1 cellular context compared by ENCODE assay signal in genomic region chr7:56063882-56064625, GRCh38.
A peak's percentile ranks its signal among the peaks of the same experiment; 100 is the strongest.
TF ChIP-seq lines count a peak whose summit lies in the region.

Gene SUMF2, plus strand, starts transcription at chr7:56064286. Its CDS starts 26 bp downstream, at chr7:56064312.

TF ChIP-seq in HepG2, 621 proteins besides CTCF, POLR2A, EP300 and RAD21 (continued from another document and continues in another):
- TF ChIP-seq, protein P1, sequence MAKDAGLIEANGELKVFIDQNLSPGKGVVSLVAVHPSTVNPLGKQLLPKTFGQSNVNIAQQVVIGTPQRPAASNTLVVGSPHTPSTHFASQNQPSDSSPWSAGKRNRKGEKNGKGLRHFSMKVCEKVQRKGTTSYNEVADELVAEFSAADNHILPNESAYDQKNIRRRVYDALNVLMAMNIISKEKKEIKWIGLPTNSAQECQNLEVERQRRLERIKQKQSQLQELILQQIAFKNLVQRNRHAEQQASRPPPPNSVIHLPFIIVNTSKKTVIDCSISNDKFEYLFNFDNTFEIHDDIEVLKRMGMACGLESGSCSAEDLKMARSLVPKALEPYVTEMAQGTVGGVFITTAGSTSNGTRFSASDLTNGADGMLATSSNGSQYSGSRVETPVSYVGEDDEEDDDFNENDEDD (CRISPR knock-in tag; IDR thresholded peaks at IDR 0.05; ENCODE audit: borderline replicate concordance) = peak; percentile 71; the same call in 1 of the 2 replicates
- TF ChIP-seq, protein P2, sequence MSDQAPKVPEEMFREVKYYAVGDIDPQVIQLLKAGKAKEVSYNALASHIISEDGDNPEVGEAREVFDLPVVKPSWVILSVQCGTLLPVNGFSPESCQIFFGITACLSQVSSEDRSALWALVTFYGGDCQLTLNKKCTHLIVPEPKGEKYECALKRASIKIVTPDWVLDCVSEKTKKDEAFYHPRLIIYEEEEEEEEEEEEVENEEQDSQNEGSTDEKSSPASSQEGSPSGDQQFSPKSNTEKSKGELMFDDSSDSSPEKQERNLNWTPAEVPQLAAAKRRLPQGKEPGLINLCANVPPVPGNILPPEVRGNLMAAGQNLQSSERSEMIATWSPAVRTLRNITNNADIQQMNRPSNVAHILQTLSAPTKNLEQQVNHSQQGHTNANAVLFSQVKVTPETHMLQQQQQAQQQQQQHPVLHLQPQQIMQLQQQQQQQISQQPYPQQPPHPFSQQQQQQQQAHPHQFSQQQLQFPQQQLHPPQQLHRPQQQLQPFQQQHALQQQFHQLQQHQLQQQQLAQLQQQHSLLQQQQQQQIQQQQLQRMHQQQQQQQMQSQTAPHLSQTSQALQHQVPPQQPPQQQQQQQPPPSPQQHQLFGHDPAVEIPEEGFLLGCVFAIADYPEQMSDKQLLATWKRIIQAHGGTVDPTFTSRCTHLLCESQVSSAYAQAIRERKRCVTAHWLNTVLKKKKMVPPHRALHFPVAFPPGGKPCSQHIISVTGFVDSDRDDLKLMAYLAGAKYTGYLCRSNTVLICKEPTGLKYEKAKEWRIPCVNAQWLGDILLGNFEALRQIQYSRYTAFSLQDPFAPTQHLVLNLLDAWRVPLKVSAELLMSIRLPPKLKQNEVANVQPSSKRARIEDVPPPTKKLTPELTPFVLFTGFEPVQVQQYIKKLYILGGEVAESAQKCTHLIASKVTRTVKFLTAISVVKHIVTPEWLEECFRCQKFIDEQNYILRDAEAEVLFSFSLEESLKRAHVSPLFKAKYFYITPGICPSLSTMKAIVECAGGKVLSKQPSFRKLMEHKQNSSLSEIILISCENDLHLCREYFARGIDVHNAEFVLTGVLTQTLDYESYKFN (CRISPR knock-in tag; conservative IDR thresholded peaks at IDR 0.05) = peak; percentile 3; the same call in 1 of the 2 replicates
- TF ChIP-seq ZNF235 (CRISPR knock-in tag; IDR thresholded peaks at IDR 0.05; ENCODE audit: borderline replicate concordance) = no peak
- no peak for TF ChIP-seq ATRX (CRISPR knock-in tag; IDR thresholded peaks at IDR 0.05; ENCODE audit: borderline replicate concordance)
- TF ChIP-seq ZMYM3 (CRISPR knock-in tag; IDR thresholded peaks at IDR 0.05) = no peak
- TF ChIP-seq NCOR1 (IDR thresholded peaks at IDR 0.05; ENCODE audit: borderline replicate concordance, low read length) = no peak
- TF ChIP-seq FOXK1 (CRISPR knock-in tag; IDR thresholded peaks at IDR 0.05; ENCODE audit: borderline replicate concordance, low read depth) = no peak; the same call in 1 of the 2 replicates
- TF ChIP-seq ZNF879 (CRISPR knock-in tag; IDR thresholded peaks at IDR 0.05) = peak; percentile 81; the same call in 1 of the 2 replicates
- TF ChIP-seq HDAC6 (IDR thresholded peaks at IDR 0.05; ENCODE audit: low read depth, low read length) = no peak
- peak; percentile 89 for TF ChIP-seq PHF8 (CRISPR knock-in tag; IDR thresholded peaks at IDR 0.05)
- TF ChIP-seq ZFYVE20 (CRISPR knock-in tag; IDR thresholded peaks at IDR 0.05; ENCODE audit: borderline replicate concordance, low read depth) = no peak
- TF ChIP-seq ZBTB3 (CRISPR knock-in tag; IDR thresholded peaks at IDR 0.05; ENCODE audit: borderline replicate concordance, low read depth) = no peak
- no peak for TF ChIP-seq ZFP36L2 (CRISPR knock-in tag; IDR thresholded peaks at IDR 0.05)
- peak; percentile 79; the same call in 1 of the 2 replicates for TF ChIP-seq ZNF619 (CRISPR knock-in tag; IDR thresholded peaks at IDR 0.05)
- peak; percentile 76 for TF ChIP-seq TGIF2 (CRISPR knock-in tag; IDR thresholded peaks at IDR 0.05)
- no peak for TF ChIP-seq CREM (IDR thresholded peaks at IDR 0.05)
- TF ChIP-seq CREM (CRISPR knock-in tag; IDR thresholded peaks at IDR 0.05) = no peak
- no peak for TF ChIP-seq ZNF33A (CRISPR knock-in tag; IDR thresholded peaks at IDR 0.05; ENCODE audit: borderline replicate concordance)
- TF ChIP-seq ARID4A (CRISPR knock-in tag; IDR thresholded peaks at IDR 0.05; ENCODE audit: borderline replicate concordance) = peak; percentile 92
- TF ChIP-seq REPIN1 (CRISPR knock-in tag; IDR thresholded peaks at IDR 0.05; ENCODE audit: borderline replicate concordance, low read depth) = no peak; the same call in 1 of the 2 replicates
- TF ChIP-seq DPF2 (CRISPR knock-in tag; IDR thresholded peaks at IDR 0.05; ENCODE audit: borderline replicate concordance, low read depth) = no peak
- TF ChIP-seq CHD2 (IDR thresholded peaks at IDR 0.05; ENCODE audit: low read depth, low read length) = peak; percentile 50; the same call in 1 of the 2 replicates
- TF ChIP-seq, protein P3, sequence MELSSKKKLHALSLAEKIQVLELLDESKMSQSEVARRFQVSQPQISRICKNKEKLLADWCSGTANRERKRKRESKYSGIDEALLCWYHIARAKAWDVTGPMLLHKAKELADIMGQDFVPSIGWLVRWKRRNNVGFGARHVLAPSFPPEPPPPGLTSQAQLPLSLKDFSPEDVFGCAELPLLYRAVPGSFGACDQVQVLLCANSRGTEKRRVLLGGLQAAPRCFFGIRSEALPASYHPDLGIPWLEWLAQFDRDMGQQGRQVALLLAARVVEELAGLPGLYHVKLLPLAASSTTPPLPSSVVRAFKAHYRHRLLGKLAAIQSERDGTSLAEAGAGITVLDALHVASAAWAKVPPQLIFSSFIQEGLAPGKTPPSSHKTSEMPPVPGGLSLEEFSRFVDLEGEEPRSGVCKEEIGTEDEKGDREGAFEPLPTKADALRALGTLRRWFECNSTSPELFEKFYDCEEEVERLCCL (CRISPR knock-in tag; IDR thresholded peaks at IDR 0.05; ENCODE audit: borderline replicate concordance) = no peak
- peak; percentile 77; the same call in 1 of the 2 replicates for TF ChIP-seq SIN3A (IDR thresholded peaks at IDR 0.05; ENCODE audit: borderline replicate concordance, low read depth, low read length)
- TF ChIP-seq ZNF225 (CRISPR knock-in tag; IDR thresholded peaks at IDR 0.05) = peak; percentile 76; the same call in 1 of the 2 replicates
- TF ChIP-seq TERF1 (CRISPR knock-in tag; IDR thresholded peaks at IDR 0.05) = no peak
- no peak; the same call in 1 of the 2 replicates for TF ChIP-seq AHR (CRISPR knock-in tag; IDR thresholded peaks at IDR 0.05)
- TF ChIP-seq ZNF546 (CRISPR knock-in tag; conservative IDR thresholded peaks at IDR 0.05) = peak; percentile 51; the same call in 1 of the 2 replicates
- TF ChIP-seq, protein P4, sequence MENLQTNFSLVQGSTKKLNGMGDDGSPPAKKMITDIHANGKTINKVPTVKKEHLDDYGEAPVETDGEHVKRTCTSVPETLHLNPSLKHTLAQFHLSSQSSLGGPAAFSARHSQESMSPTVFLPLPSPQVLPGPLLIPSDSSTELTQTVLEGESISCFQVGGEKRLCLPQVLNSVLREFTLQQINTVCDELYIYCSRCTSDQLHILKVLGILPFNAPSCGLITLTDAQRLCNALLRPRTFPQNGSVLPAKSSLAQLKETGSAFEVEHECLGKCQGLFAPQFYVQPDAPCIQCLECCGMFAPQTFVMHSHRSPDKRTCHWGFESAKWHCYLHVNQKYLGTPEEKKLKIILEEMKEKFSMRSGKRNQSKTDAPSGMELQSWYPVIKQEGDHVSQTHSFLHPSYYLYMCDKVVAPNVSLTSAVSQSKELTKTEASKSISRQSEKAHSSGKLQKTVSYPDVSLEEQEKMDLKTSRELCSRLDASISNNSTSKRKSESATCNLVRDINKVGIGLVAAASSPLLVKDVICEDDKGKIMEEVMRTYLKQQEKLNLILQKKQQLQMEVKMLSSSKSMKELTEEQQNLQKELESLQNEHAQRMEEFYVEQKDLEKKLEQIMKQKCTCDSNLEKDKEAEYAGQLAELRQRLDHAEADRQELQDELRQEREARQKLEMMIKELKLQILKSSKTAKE (CRISPR knock-in tag; IDR thresholded peaks at IDR 0.05; ENCODE audit: borderline replicate concordance) = no peak
- TF ChIP-seq ZBTB1 (CRISPR knock-in tag; IDR thresholded peaks at IDR 0.05; ENCODE audit: borderline replicate concordance) = no peak
- peak; percentile 74 for TF ChIP-seq ZNF724P (CRISPR knock-in tag; IDR thresholded peaks at IDR 0.05; ENCODE audit: borderline replicate concordance)
- no peak for TF ChIP-seq USF2 (IDR thresholded peaks at IDR 0.05; ENCODE audit: low read depth, low read length)
- TF ChIP-seq USF2 (CRISPR knock-in tag; IDR thresholded peaks at IDR 0.05; ENCODE audit: borderline replicate concordance) = no peak
- TF ChIP-seq E2F5 (CRISPR knock-in tag; conservative IDR thresholded peaks at IDR 0.05) = no peak
- no peak for TF ChIP-seq KDM5A (IDR thresholded peaks at IDR 0.05; ENCODE audit: borderline replicate concordance, low read length)
- TF ChIP-seq POLR2G (IDR thresholded peaks at IDR 0.05; ENCODE audit: low read depth, low read length) = peak; percentile 95
- TF ChIP-seq SNAPC2 (CRISPR knock-in tag; IDR thresholded peaks at IDR 0.05) = 0 out of 2 replicates have a peak, but pooled peaks have one; percentile 66
- no peak for TF ChIP-seq SMC3 (IDR thresholded peaks at IDR 0.05; ENCODE audit: low read length)
- peak; percentile 39; the same call in 1 of the 2 replicates for TF ChIP-seq ZNF264 (CRISPR knock-in tag; IDR thresholded peaks at IDR 0.05)
- no peak for TF ChIP-seq TCF7L2 (IDR thresholded peaks at IDR 0.05; ENCODE audit: low read depth, low read length)
- TF ChIP-seq U2AF2 (IDR thresholded peaks at IDR 0.05; ENCODE audit: low read depth, low read length) = no peak
- TF ChIP-seq TOE1 (CRISPR knock-in tag; IDR thresholded peaks at IDR 0.05) = 0 out of 2 replicates have a peak, but pooled peaks have one; percentile 18
- TF ChIP-seq ZNF10 (CRISPR knock-in tag; IDR thresholded peaks at IDR 0.05; ENCODE audit: borderline replicate concordance, low read depth) = no peak
- TF ChIP-seq ZNF710 (CRISPR knock-in tag; IDR thresholded peaks at IDR 0.05; ENCODE audit: borderline replicate concordance) = peak; percentile 74
- TF ChIP-seq ZNF136 (CRISPR knock-in tag; IDR thresholded peaks at IDR 0.05; ENCODE audit: low read depth) = 0 out of 2 replicates have a peak, but pooled peaks have one; percentile 63
- TF ChIP-seq ZFP37 (CRISPR knock-in tag; IDR thresholded peaks at IDR 0.05; ENCODE audit: borderline replicate concordance) = no peak
